ENCODE assay signal across 8 cellular contexts in genomic region chr17:28317965-28318758, GRCh38. TPM values are rescaled to one million over a fixed set of nuclear protein-coding genes. Genes with fewer than 3 reads are reported as not detected.
A peak's percentile ranks its signal among the peaks of the same experiment; 100 is the strongest.
DNase-seq lines count a peak whose midpoint lies in the region; ATAC-seq, FAIRE-seq and TF ChIP-seq lines count a peak whose summit lies in the region.

No MANE protein-coding gene starts in this region.

- H3K36me3 ChIP-seq in SJCRH30 (peaks cover 12% of the 10 kb centered on the region), psoas muscle (ENCODE audit: insufficient read depth in 1 of 2, low read depth in 1 of 2) (no peaks in the 10 kb centered on the region)

- no peaks in the 10 kb centered on the region for H3K9me3 ChIP-seq in SJCRH30 (replicated peaks)
- no peaks in the 10 kb centered on the region for H3K9me3 ChIP-seq in psoas muscle

- H3K27ac ChIP-seq in SJCRH30 (peak overlapping the region; percentile 74), psoas muscle (peak overlapping the region; percentile 59)

- intact Hi-C loops in psoas muscle (cut with DNase I): loop anchor here in 1 of 2 donors (2.0 to 5.0 kb wide), 2 partner anchors 17 to 276 kb away; partner anchors contain the start of genes IFT20, NLK and TNFAIP1

- H3K4me3 ChIP-seq in HFF-Myc (replicated peaks; ENCODE audit: low read depth, low read length) (peak overlapping the region; percentile 85), SJCRH30 (peak overlapping the region; percentile 72), fibroblast of pulmonary artery (replicated peaks; ENCODE audit: low read depth, low read length) (peak overlapping the region; percentile 71), psoas muscle (peak overlapping the region; percentile 82)

- ATAC-seq in psoas muscle: peak in 3 of 4 donors; percentile 1 to 17 (median 8)

- H3K4me1 ChIP-seq in SJCRH30 (peaks cover 19% of the 10 kb centered on the region; the same call in 1 of the 2 replicates), psoas muscle (peaks cover 14% of the 10 kb centered on the region)

- no peak for FAIRE-seq in HTR-8/SVneo (lab: Jason Lieb, UNC)

- TF ChIP-seq CTCF in HFF-Myc (IDR thresholded peaks at IDR 0.05; ENCODE audit: low read depth, low read length, missing control alignments): no peak
- TF ChIP-seq CTCF in fibroblast of pulmonary artery (IDR thresholded peaks at IDR 0.05; ENCODE audit: low read length, missing control alignments): no peak
- TF ChIP-seq CTCF in psoas muscle (IDR thresholded peaks at IDR 0.05): no peak

- DNase-seq in DMS 273 (lab: John Stamatoyannopoulos, UW; ENCODE audit: unreplicated experiment) (peak; percentile 56), DMS 273 treated with DMSO at 0.1 percent for 48 hours (lab: John Stamatoyannopoulos, UW) (no peak), HFF-Myc (ENCODE audit: extremely low read depth, low read depth) (no peak), SJCRH30 (peak in 1 of 2 experiments; percentile 38), fibroblast of pulmonary artery (ENCODE audit: low read depth) (no peak), psoas muscle (no peak), HTR-8/SVneo (ENCODE audit: insufficient read length, low spot score) (no peak), ureter (ENCODE audit: low spot score) (no peak)

- H3K27me3 ChIP-seq in SJCRH30 (no peaks in the 10 kb centered on the region), psoas muscle (ENCODE audit: insufficient read depth in 3 of 3, low read length in 2 of 3) (no peaks in the 10 kb centered on the region)

- 13 to 17% (median 14%) methylated on average over 31 to 40 of the region's 40 CpGs for WGBS in psoas muscle, 3 donors

RNA-seq across cellular contexts. Expression of gene TMEM97, which starts 0.8 kb away (rescaled TPM):
- 301 and 322 TPM in 2 replicates for total RNA-seq in SJCRH30 (2014; rRNA removed; shearing (Covaris generic))
- 10 to 100 TPM in 2 of 4 donors, 1 to 10 TPM in 2; 3.9 to 13.5 (median 9.0) TPM for total RNA-seq in psoas muscle
- polyA plus RNA-seq in psoas muscle: 1 to 10 TPM; 4.0 to 9.0 (median 6.2) TPM
- 237 TPM for total RNA-seq in ureter

RNA-seq across cellular contexts. Expression of gene IFT20, which starts 17.1 kb away (rescaled TPM):
- 28.8 and 33.2 TPM in 2 replicates for total RNA-seq in SJCRH30 (2014; rRNA removed; shearing (Covaris generic))
- total RNA-seq in psoas muscle (1 to 10 TPM; 4.4 to 8.7 (median 5.4) TPM), ureter (48.8 TPM)
- polyA plus RNA-seq in psoas muscle: 10 to 100 TPM in 1 of 3 donors, 1 to 10 TPM in 2; 6.3 to 32.1 (median 8.7) TPM

RNA-seq across cellular contexts. Expression of gene TNFAIP1, which starts 17.4 kb away (rescaled TPM):
- total RNA-seq in SJCRH30 (2014; rRNA removed; shearing (Covaris generic)): 28.1 and 34.6 TPM in 2 replicates
- total RNA-seq in psoas muscle (10 to 100 TPM; 23.3 to 32.6 (median 30.2) TPM), ureter (55.1 TPM)
- polyA plus RNA-seq in psoas muscle: 10 to 100 TPM; 13.0 to 21.3 (median 14.7) TPM

RNA-seq across cellular contexts. Expression of gene POLDIP2, which starts 39.2 kb away (rescaled TPM):
- 95.1 and 102 TPM in 2 replicates for total RNA-seq in SJCRH30 (2014; rRNA removed; shearing (Covaris generic))
- total RNA-seq in psoas muscle (100 to 1,000 TPM; 182 to 206 (median 190) TPM), ureter (74.6 TPM)
- polyA plus RNA-seq in psoas muscle: 100 to 1,000 TPM; 172 to 299 (median 204) TPM

RNA-seq across cellular contexts. Expression of gene SEBOX, which starts 46.8 kb away (rescaled TPM):
- not detected in 2 replicates for total RNA-seq in SJCRH30 (2014; rRNA removed; shearing (Covaris generic))
- total RNA-seq in psoas muscle: not detected
- polyA plus RNA-seq in psoas muscle: not detected
- not detected for total RNA-seq in ureter

Comparison
In these comparisons a context has a peak if more than half of its experiments do, and no peak if none do; other contexts are left out.
1. RNA of gene TMEM97, which starts 0.8 kb away (total RNA-seq): 301 to 322 TPM in SJCRH30 and 237 TPM in ureter (single experiment); 3.9 to 13.5 TPM in psoas muscle; every median in the first group is over 10 times any median in the second.
2. Peak in every context shown above with its lines, with median percentiles within 50 percentile points of each other: H3K4me3 ChIP-seq.